ENCODE assay signal across 19 cellular contexts in genomic region chr1:46558141-46558963, GRCh38. TPM values are rescaled to one million over a fixed set of nuclear protein-coding genes. Genes with fewer than 3 reads are reported as not detected.
DNase-seq lines count a peak whose midpoint lies in the region; ATAC-seq and TF ChIP-seq lines count a peak whose summit lies in the region.
"Had no signal": no experiment of that assay in that cellular context is flagged by ENCODE, and none has a peak within 500 bp of the region (broad histone marks: within the 10 kb centered on the region; RNA-seq: fewer than 3 reads in every experiment).

No MANE protein-coding gene starts in this region.

- peaks cover 5% of the 10 kb centered on the region for H4K20me1 ChIP-seq in neural progenitor cell (ENCODE audit: low read depth)

- H3K27me3 ChIP-seq in H7 (ENCODE audit: control insufficient read depth, insufficient read depth, low read length) (no peaks in the 10 kb centered on the region), neural progenitor cell (no peaks in the 10 kb centered on the region)
- H3K27me3 ChIP-seq: esophagus muscularis mucosa, heart left ventricle, tibial artery had no signal

- peak overlapping the region; percentile 52 for H3K27ac Mint-ChIP-seq in activated T-helper 17 cell treated with anti-CD3 and anti-CD28 coated beads, Interleukin-2, amount 50 U/mL, for 72 hours
- H3K27ac Mint-ChIP-seq in neural progenitor cell = peak overlapping the region; percentile 69
- no peak overlapping the region for H3K27ac Mint-ChIP-seq in activated naive CD8-positive, alpha-beta T cell treated with anti-CD3 and anti-CD28 coated beads for 36 hours

- no peaks in the 10 kb centered on the region for H3K4me1 Mint-ChIP-seq in activated T-helper 17 cell treated with anti-CD3 and anti-CD28 coated beads, Interleukin-2, amount 50 U/mL, for 72 hours
- H3K4me1 Mint-ChIP-seq in neural progenitor cell = peaks cover 25% of the 10 kb centered on the region
- no peaks in the 10 kb centered on the region for H3K4me1 Mint-ChIP-seq in activated naive CD8-positive, alpha-beta T cell treated with anti-CD3 and anti-CD28 coated beads for 36 hours

- H3K36me3 Mint-ChIP-seq in activated T-helper 17 cell treated with anti-CD3 and anti-CD28 coated beads, Interleukin-2, amount 50 U/mL, for 72 hours (ENCODE audit: low read depth) = peaks cover 52% of the 10 kb centered on the region
- H3K36me3 Mint-ChIP-seq in neural progenitor cell = peaks cover 10% of the 10 kb centered on the region
- no peaks in the 10 kb centered on the region for H3K36me3 Mint-ChIP-seq in activated naive CD8-positive, alpha-beta T cell treated with anti-CD3 and anti-CD28 coated beads for 36 hours

- no peak overlapping the region for H2AFZ ChIP-seq in neural progenitor cell (replicated peaks)

- H3K27ac ChIP-seq in neural progenitor cell = peak overlapping the region; percentile 58
- H3K27ac ChIP-seq: esophagus muscularis mucosa, heart left ventricle, tibial artery had no signal

- no peak overlapping the region for H3K4me3 Mint-ChIP-seq in activated T-helper 17 cell treated with anti-CD3 and anti-CD28 coated beads, Interleukin-2, amount 50 U/mL, for 72 hours
- peak overlapping the region; percentile 33 for H3K4me3 Mint-ChIP-seq in neural progenitor cell
- no peak overlapping the region for H3K4me3 Mint-ChIP-seq in activated naive CD8-positive, alpha-beta T cell treated with anti-CD3 and anti-CD28 coated beads for 36 hours

- H3K9me3 ChIP-seq in neural progenitor cell (ENCODE audit: low read depth) = no peaks in the 10 kb centered on the region
- H3K9me3 ChIP-seq: esophagus muscularis mucosa, heart left ventricle, tibial artery had no signal

- DNase-seq in H7 = peak; percentile 40
- DNase-seq in NCI-H1436 treated with DMSO at 0.1 percent for 48 hours (lab: John Stamatoyannopoulos, UW) = peak; percentile 43
- DNase-seq in neural progenitor cell (ENCODE audit: low spot score) = peak; percentile 33
- no peak for DNase-seq in activated naive CD8-positive, alpha-beta T cell treated with anti-CD3 and anti-CD28 coated beads for 36 hours
- DNase-seq: activated CD4-positive, alpha-beta T cell treated with anti-CD3 and anti-CD28 coated beads, Interleukin-2, amount 50 U/mL, for 4 hours; cortex of kidney; GOT3; NCI-H446 treated with DMSO at 0.1 percent for 48 hours; PC-3 had no signal

- H3K79me2 ChIP-seq in neural progenitor cell (ENCODE audit: low read depth) = no peaks in the 10 kb centered on the region

- no peak for ATAC-seq in activated T-helper 17 cell treated with anti-CD3 and anti-CD28 coated beads, Interleukin-2, amount 50 U/mL, for 72 hours (replicated peaks)
- ATAC-seq in HG02885 (IDR thresholded peaks at IDR 0.05; ENCODE audit: poor library complexity, unreplicated experiment) (no peak), GM18907 (IDR thresholded peaks at IDR 0.05; ENCODE audit: unreplicated experiment) (no peak), HG02852 (IDR thresholded peaks at IDR 0.05; ENCODE audit: unreplicated experiment) (no peak)
- ATAC-seq: PC-3 had no signal

- H3K4me1 ChIP-seq in neural progenitor cell = peaks cover 11% of the 10 kb centered on the region
- H3K4me1 ChIP-seq: tibial artery had no signal

- no peaks in the 10 kb centered on the region for H3K9me3 Mint-ChIP-seq in activated T-helper 17 cell treated with anti-CD3 and anti-CD28 coated beads, Interleukin-2, amount 50 U/mL, for 72 hours
- H3K9me3 Mint-ChIP-seq in neural progenitor cell = no peaks in the 10 kb centered on the region
- H3K9me3 Mint-ChIP-seq in activated naive CD8-positive, alpha-beta T cell treated with anti-CD3 and anti-CD28 coated beads for 36 hours = no peaks in the 10 kb centered on the region

- H3K9ac ChIP-seq in neural progenitor cell = no peak overlapping the region

- H3K36me3 ChIP-seq in H7 (replicated peaks; ENCODE audit: control insufficient read depth, insufficient read depth, low read length) = no peaks in the 10 kb centered on the region
- no peaks in the 10 kb centered on the region for H3K36me3 ChIP-seq in neural progenitor cell

- peak overlapping the region; percentile 31 for H3K4me2 ChIP-seq in neural progenitor cell

- H3F3A ChIP-seq in neural progenitor cell (ENCODE audit: low read depth) = peaks cover 13% of the 10 kb centered on the region

- H3K27me3 Mint-ChIP-seq in activated T-helper 17 cell treated with anti-CD3 and anti-CD28 coated beads, Interleukin-2, amount 50 U/mL, for 72 hours = no peaks in the 10 kb centered on the region
- H3K27me3 Mint-ChIP-seq in neural progenitor cell (ENCODE audit: insufficient read depth, low read depth) = peaks cover 9% of the 10 kb centered on the region
- H3K27me3 Mint-ChIP-seq in activated naive CD8-positive, alpha-beta T cell treated with anti-CD3 and anti-CD28 coated beads for 36 hours = no peaks in the 10 kb centered on the region

- H3K4me3 ChIP-seq in H7 (ENCODE audit: insufficient read depth, low read depth, low read length) (no peak overlapping the region), neural progenitor cell (no peak overlapping the region)
- H3K4me3 ChIP-seq: esophagus muscularis mucosa, heart left ventricle, tibial artery had no signal

- TF ChIP-seq CTCF in neural progenitor cell (IDR thresholded peaks at IDR 0.05) = no peak

RNA-seq across cellular contexts. Expression of gene KNCN, which starts 6.9 kb away (rescaled TPM):
- total RNA-seq in H7 (2014; rRNA removed; shearing (Covaris generic)) = not detected in 2 replicates
- not detected for total RNA-seq in activated T-helper 17 cell treated with anti-CD3 and anti-CD28 coated beads, Interleukin-2, amount 50 U/mL, for 72 hours
- total RNA-seq in neural progenitor cell (ENCODE audit: low replicate concordance) = not detected in 2 replicates
- not detected for total RNA-seq in activated naive CD8-positive, alpha-beta T cell treated with anti-CD3 and anti-CD28 coated beads for 36 hours
- total RNA-seq: aorta, esophagus muscularis mucosa, heart left ventricle, HT1080, mesenteric fat pad, PC-3 had no signal

RNA-seq across cellular contexts. Expression of gene MKNK1, which starts 45.7 kb away (rescaled TPM):
- 31.3 and 34.7 TPM in 2 replicates for total RNA-seq in H7 (2014; rRNA removed; shearing (Covaris generic))
- total RNA-seq in activated T-helper 17 cell treated with anti-CD3 and anti-CD28 coated beads, Interleukin-2, amount 50 U/mL, for 72 hours = 10 to 100 TPM; 59.2 to 83.7 TPM
- total RNA-seq in neural progenitor cell (ENCODE audit: low replicate concordance) = 10.5 and 16.4 TPM in 2 replicates
- 10 to 100 TPM; 23.0 to 23.4 TPM for total RNA-seq in activated naive CD8-positive, alpha-beta T cell treated with anti-CD3 and anti-CD28 coated beads for 36 hours

RNA-seq across cellular contexts. Expression of gene MOB3C, which starts 58.3 kb away (rescaled TPM):
- 1.3 and 3.4 TPM in 2 replicates for total RNA-seq in H7 (2014; rRNA removed; shearing (Covaris generic))
- 10 to 100 TPM; 13.7 to 20.9 TPM for total RNA-seq in activated T-helper 17 cell treated with anti-CD3 and anti-CD28 coated beads, Interleukin-2, amount 50 U/mL, for 72 hours
- total RNA-seq in neural progenitor cell (ENCODE audit: low replicate concordance) = 1.1 and 2.3 TPM in 2 replicates
- 1 to 10 TPM; 8.7 TPM for total RNA-seq in activated naive CD8-positive, alpha-beta T cell treated with anti-CD3 and anti-CD28 coated beads for 36 hours
